In genomic region chr2:229714736-229715541, GRCh38 we compare ENCODE assay signal across 8 cellular contexts. TPM values are rescaled to one million over a fixed set of nuclear protein-coding genes. Genes with fewer than 3 reads are reported as not detected.
DNase-seq lines count a peak whose midpoint lies in the region; ATAC-seq and TF ChIP-seq lines count a peak whose summit lies in the region.

No MANE protein-coding gene starts in this region.

- TF ChIP-seq CTCF in body of pancreas (IDR thresholded peaks at IDR 0.05) (peak in 1 of 7 experiments; percentile 22), sigmoid colon (IDR thresholded peaks at IDR 0.05) (no peak)

- TF ChIP-seq POLR2A in body of pancreas (IDR thresholded peaks at IDR 0.05) = no peak
- no peak for TF ChIP-seq POLR2A in sigmoid colon (IDR thresholded peaks at IDR 0.05)

- H3K27ac ChIP-seq in BLaER1 = no peak overlapping the region
- H3K27ac ChIP-seq in body of pancreas = no peak overlapping the region
- no peak overlapping the region for H3K27ac ChIP-seq in iPS DF 6.9 (ENCODE audit: low read length)
- no peak overlapping the region for H3K27ac ChIP-seq in sigmoid colon

- H3K36me3 ChIP-seq in BLaER1 (no peaks in the 10 kb centered on the region), body of pancreas (replicated peaks in 1 of 2; ENCODE audit: insufficient read depth in 1 of 2, low read depth in 2 of 2) (no peaks in the 10 kb centered on the region), iPS DF 6.9 (ENCODE audit: control insufficient read depth, insufficient read depth, low read length) (no peaks in the 10 kb centered on the region), sigmoid colon (no peaks in the 10 kb centered on the region)

- no peak overlapping the region for H3K9ac ChIP-seq in BLaER1

- H3K4me3 ChIP-seq in BLaER1 (peak overlapping the region; percentile 75), body of pancreas (no peak overlapping the region), iPS DF 6.9 (ENCODE audit: low read length) (peak overlapping the region; percentile 58; the same call in 1 of the 2 replicates), sigmoid colon (peak overlapping the region in 3 of 4 donors; percentile 25 to 50 (median 45))

- WGBS in body of pancreas, 2 donors = 2% methylated on average over 24 to 60 of the region's 60 CpGs
- WGBS in iPS DF 6.9 (ENCODE audit: insufficient coverage, insufficient read length) = no CpG with 5 or more reads among the region's 60 CpGs
- 2% methylated on average over 60 of the region's 60 CpGs for WGBS in sigmoid colon, 2 donors

- peaks cover 25% of the 10 kb centered on the region for H4K20me1 ChIP-seq in BLaER1

- H3K4me2 ChIP-seq in BLaER1 = peak overlapping the region; percentile 100

- intact Hi-C loops in body of pancreas (cut with DNase I) (no loop called here), sigmoid colon (cut with DNase I) (no loop called here)

- peak; percentile 45 for ATAC-seq in GM19035 (IDR thresholded peaks at IDR 0.05; ENCODE audit: unreplicated experiment)
- peak; percentile 3 for ATAC-seq in HG03196 (IDR thresholded peaks at IDR 0.05; ENCODE audit: unreplicated experiment)
- peak; percentile 86 for ATAC-seq in body of pancreas

- DNase-seq in SHP77 treated with DMSO at 0.1 percent for 48 hours (lab: John Stamatoyannopoulos, UW) (peak; percentile 23), body of pancreas (peak; percentile 62 to 73 (median 64)), iPS DF 6.9 (ENCODE audit: low read depth, low spot score) (no peak), sigmoid colon (peak; percentile 70), NCI-H2171 (lab: John Stamatoyannopoulos, UW) (no peak)

- H3K27me3 ChIP-seq in BLaER1 = peaks cover 38% of the 10 kb centered on the region
- peaks cover 0 to 17% of the 10 kb centered on the region in 2 donors for H3K27me3 ChIP-seq in body of pancreas
- peaks cover 5% of the 10 kb centered on the region; the same call in 1 of the 2 replicates for H3K27me3 ChIP-seq in iPS DF 6.9 (ENCODE audit: control insufficient read depth, insufficient read depth, low read length)
- H3K27me3 ChIP-seq in sigmoid colon = peaks cover 21 to 86% (median 43%) of the 10 kb centered on the region in 3 donors

- TF ChIP-seq EP300 in sigmoid colon (IDR thresholded peaks at IDR 0.05) = no peak

- H3K4me1 ChIP-seq in BLaER1 = peaks cover 9% of the 10 kb centered on the region
- peaks cover 18% of the 10 kb centered on the region for H3K4me1 ChIP-seq in body of pancreas
- no peaks in the 10 kb centered on the region for H3K4me1 ChIP-seq in iPS DF 6.9 (ENCODE audit: control insufficient read depth, insufficient read depth, low read length)
- peaks cover 0 to 24% (median 21%) of the 10 kb centered on the region in 4 donors for H3K4me1 ChIP-seq in sigmoid colon

- H3K9me3 ChIP-seq in BLaER1 (no peaks in the 10 kb centered on the region; the same call in 1 of the 2 replicates), body of pancreas (no peaks in the 10 kb centered on the region), iPS DF 6.9 (ENCODE audit: control insufficient read depth, insufficient read depth, low read length) (no peaks in the 10 kb centered on the region), sigmoid colon (peaks cover 0 to 2% (median 0%) of the 10 kb centered on the region in 4 donors)

RNA-seq across cellular contexts. Expression of gene DNER, which starts 0.6 kb away (rescaled TPM):
- 1 to 10 TPM in 1 of 2 donors, under 1 TPM in 1; 0.78 to 1.3 TPM for total RNA-seq in body of pancreas
- total RNA-seq in sigmoid colon = 10 to 100 TPM in 2 of 4 donors, 1 to 10 TPM in 2; 9.8 to 17.7 (median 13.6) TPM
- 1 to 10 TPM in 2 of 3 donors, not detected in 1; 2.7 to 3.0 TPM for polyA plus RNA-seq in sigmoid colon

Comparison
In these comparisons a context has a peak if more than half of its experiments do, and no peak if none do; other contexts are left out.
1. H3K4me3 ChIP-seq: peak in BLaER1 (single experiment), iPS DF 6.9 (single experiment) and sigmoid colon (3 of 4); none in body of pancreas (0 of 2).
2. ATAC-seq: peak in every context shown above with its lines; median percentile 86 in body of pancreas; 45 in GM19035; 3 in HG03196.
3. DNase-seq: peak in SHP77 treated with DMSO at 0.1 percent for 48 hours (single experiment), body of pancreas (4 of 4) and sigmoid colon (single experiment); none in iPS DF 6.9 (single experiment) and NCI-H2171 (single experiment).
4. RNA of gene DNER, which starts 0.6 kb away (total RNA-seq): 9.8 to 17.7 TPM in sigmoid colon; 0.78 to 1.3 TPM in body of pancreas; every median in the first group is over 4 times any median in the second.